In the genomic region with DNA sequence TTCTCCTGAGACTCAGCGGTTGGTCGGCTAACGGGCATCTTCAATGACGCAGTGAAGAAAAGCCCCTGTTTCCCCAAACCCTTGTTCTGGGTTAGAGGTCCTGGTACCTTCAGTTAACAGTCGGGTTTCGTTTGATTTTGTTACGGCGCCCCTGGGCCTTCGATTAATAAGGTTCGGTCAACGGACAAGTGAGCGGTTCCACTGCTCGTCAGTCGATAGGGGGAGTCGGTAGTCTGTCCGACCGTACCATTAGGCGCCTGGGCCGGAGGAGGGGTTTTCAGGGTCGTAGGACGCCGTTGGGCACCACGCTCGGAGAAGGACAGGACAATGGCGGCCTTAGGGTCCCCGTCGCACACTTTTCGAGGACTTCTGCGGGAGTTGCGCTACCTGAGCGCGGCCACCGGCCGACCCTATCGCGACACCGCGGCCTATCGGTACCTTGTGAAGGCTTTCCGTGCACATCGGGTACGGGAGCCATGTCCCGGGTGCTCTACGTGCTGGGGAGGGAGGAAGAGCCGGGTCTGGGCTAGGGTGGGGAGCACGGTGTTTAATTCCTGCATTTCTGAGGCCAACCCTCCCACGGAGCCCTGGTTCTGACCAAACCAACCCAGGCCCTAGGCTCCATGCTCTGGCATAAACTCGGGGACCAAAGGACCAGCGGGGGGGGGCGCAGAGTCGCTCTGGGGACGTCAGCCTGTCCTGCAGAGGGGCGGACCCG, we compare ENCODE assay signal across 1 cellular context.
TF ChIP-seq lines count a peak whose summit lies in the region.

A gene with protein sequence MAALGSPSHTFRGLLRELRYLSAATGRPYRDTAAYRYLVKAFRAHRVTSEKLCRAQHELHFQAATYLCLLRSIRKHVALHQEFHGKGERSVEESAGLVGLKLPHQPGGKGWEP (plus strand): TSS at position 280 of the 718 bp plus-strand sequence. CDS start 48 bp downstream, at position 328.

TF ChIP-seq in HepG2, 621 proteins besides CTCF, POLR2A, EP300 and RAD21 (continued from another document and continues in another):
- TF ChIP-seq, protein P1, sequence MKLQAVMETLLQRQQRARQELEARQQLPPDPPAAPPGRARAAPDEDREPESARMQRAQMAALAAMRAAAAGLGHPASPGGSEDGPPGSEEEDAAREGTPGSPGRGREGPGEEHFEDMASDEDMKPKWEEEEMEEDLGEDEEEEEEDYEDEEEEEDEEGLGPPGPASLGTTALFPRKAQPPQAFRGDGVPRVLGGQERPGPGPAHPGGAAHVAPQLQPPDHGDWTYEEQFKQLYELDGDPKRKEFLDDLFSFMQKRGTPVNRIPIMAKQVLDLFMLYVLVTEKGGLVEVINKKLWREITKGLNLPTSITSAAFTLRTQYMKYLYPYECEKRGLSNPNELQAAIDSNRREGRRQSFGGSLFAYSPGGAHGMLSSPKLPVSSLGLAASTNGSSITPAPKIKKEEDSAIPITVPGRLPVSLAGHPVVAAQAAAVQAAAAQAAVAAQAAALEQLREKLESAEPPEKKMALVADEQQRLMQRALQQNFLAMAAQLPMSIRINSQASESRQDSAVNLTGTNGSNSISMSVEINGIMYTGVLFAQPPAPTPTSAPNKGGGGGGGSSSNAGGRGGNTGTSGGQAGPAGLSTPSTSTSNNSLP (IDR thresholded peaks at IDR 0.05; ENCODE audit: low read depth, low read length) = peak; percentile 82
- 0 out of 2 replicates have a peak, but pooled peaks have one; percentile 38 for TF ChIP-seq TARDBP (CRISPR knock-in tag; IDR thresholded peaks at IDR 0.05)
- TF ChIP-seq ZNF510 (CRISPR knock-in tag; IDR thresholded peaks at IDR 0.05; ENCODE audit: low read depth) = no peak
- no peak for TF ChIP-seq TCF7L2 (IDR thresholded peaks at IDR 0.05; ENCODE audit: low read depth, low read length)
- TF ChIP-seq ZNF20 (CRISPR knock-in tag; IDR thresholded peaks at IDR 0.05) = 0 out of 2 replicates have a peak, but pooled peaks have one; percentile 44
- peak; percentile 26; the same call in 1 of the 2 replicates for TF ChIP-seq CBFB (CRISPR knock-in tag; IDR thresholded peaks at IDR 0.05)
- TF ChIP-seq, protein P2, sequence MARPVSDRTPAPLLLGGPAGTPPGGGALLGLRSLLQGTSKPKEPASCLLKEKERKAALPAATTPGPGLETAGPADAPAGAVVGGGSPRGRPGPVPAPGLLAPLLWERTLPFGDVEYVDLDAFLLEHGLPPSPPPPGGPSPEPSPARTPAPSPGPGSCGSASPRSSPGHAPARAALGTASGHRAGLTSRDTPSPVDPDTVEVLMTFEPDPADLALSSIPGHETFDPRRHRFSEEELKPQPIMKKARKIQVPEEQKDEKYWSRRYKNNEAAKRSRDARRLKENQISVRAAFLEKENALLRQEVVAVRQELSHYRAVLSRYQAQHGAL (CRISPR knock-in tag; IDR thresholded peaks at IDR 0.05; ENCODE audit: not compliant biosample characterization) = no peak
- TF ChIP-seq, protein P3, sequence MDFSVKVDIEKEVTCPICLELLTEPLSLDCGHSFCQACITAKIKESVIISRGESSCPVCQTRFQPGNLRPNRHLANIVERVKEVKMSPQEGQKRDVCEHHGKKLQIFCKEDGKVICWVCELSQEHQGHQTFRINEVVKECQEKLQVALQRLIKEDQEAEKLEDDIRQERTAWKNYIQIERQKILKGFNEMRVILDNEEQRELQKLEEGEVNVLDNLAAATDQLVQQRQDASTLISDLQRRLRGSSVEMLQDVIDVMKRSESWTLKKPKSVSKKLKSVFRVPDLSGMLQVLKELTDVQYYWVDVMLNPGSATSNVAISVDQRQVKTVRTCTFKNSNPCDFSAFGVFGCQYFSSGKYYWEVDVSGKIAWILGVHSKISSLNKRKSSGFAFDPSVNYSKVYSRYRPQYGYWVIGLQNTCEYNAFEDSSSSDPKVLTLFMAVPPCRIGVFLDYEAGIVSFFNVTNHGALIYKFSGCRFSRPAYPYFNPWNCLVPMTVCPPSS (IDR thresholded peaks at IDR 0.05) = no peak
- TF ChIP-seq MTF1 (CRISPR knock-in tag; IDR thresholded peaks at IDR 0.05) = 0 out of 2 replicates have a peak, but pooled peaks have one; percentile 34
- peak; percentile 60 for TF ChIP-seq KDM5A (IDR thresholded peaks at IDR 0.05; ENCODE audit: borderline replicate concordance, low read length)
- peak; percentile 65; the same call in 1 of the 2 replicates for TF ChIP-seq ZNF564 (CRISPR knock-in tag; IDR thresholded peaks at IDR 0.05)
- TF ChIP-seq, protein P4, sequence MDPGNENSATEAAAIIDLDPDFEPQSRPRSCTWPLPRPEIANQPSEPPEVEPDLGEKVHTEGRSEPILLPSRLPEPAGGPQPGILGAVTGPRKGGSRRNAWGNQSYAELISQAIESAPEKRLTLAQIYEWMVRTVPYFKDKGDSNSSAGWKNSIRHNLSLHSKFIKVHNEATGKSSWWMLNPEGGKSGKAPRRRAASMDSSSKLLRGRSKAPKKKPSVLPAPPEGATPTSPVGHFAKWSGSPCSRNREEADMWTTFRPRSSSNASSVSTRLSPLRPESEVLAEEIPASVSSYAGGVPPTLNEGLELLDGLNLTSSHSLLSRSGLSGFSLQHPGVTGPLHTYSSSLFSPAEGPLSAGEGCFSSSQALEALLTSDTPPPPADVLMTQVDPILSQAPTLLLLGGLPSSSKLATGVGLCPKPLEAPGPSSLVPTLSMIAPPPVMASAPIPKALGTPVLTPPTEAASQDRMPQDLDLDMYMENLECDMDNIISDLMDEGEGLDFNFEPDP (CRISPR knock-in tag; conservative IDR thresholded peaks at IDR 0.05) = no peak
- peak; percentile 7; the same call in 1 of the 2 replicates for TF ChIP-seq FOXK1 (CRISPR knock-in tag; IDR thresholded peaks at IDR 0.05; ENCODE audit: borderline replicate concordance, low read depth)
- TF ChIP-seq ZNF761 (CRISPR knock-in tag; conservative IDR thresholded peaks at IDR 0.05) = 0 out of 2 replicates have a peak, but pooled peaks have one; percentile 11
- TF ChIP-seq, protein P5, sequence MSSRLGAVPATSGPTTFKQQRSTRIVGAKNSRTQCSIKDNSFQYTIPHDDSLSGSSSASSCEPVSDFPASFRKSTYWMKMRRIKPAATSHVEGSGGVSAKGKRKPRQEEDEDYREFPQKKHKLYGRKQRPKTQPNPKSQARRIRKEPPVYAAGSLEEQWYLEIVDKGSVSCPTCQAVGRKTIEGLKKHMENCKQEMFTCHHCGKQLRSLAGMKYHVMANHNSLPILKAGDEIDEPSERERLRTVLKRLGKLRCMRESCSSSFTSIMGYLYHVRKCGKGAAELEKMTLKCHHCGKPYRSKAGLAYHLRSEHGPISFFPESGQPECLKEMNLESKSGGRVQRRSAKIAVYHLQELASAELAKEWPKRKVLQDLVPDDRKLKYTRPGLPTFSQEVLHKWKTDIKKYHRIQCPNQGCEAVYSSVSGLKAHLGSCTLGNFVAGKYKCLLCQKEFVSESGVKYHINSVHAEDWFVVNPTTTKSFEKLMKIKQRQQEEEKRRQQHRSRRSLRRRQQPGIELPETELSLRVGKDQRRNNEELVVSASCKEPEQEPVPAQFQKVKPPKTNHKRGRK (CRISPR knock-in tag; IDR thresholded peaks at IDR 0.05) = 0 out of 2 replicates have a peak, but pooled peaks have one; percentile 45
- no peak for TF ChIP-seq ZNF724P (CRISPR knock-in tag; IDR thresholded peaks at IDR 0.05; ENCODE audit: borderline replicate concordance)
- TF ChIP-seq, protein P6, sequence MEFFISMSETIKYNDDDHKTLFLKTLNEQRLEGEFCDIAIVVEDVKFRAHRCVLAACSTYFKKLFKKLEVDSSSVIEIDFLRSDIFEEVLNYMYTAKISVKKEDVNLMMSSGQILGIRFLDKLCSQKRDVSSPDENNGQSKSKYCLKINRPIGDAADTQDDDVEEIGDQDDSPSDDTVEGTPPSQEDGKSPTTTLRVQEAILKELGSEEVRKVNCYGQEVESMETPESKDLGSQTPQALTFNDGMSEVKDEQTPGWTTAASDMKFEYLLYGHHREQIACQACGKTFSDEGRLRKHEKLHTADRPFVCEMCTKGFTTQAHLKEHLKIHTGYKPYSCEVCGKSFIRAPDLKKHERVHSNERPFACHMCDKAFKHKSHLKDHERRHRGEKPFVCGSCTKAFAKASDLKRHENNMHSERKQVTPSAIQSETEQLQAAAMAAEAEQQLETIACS (CRISPR knock-in tag; IDR thresholded peaks at IDR 0.05) = peak; percentile 44; the same call in 1 of the 2 replicates
- TF ChIP-seq DNMT3B (CRISPR knock-in tag; conservative IDR thresholded peaks at IDR 0.05) = no peak
- TF ChIP-seq BRD4 (CRISPR knock-in tag; IDR thresholded peaks at IDR 0.05) = peak; percentile 93
- TF ChIP-seq SMYD3 (CRISPR knock-in tag; IDR thresholded peaks at IDR 0.05) = peak; percentile 75
- TF ChIP-seq, protein P7, sequence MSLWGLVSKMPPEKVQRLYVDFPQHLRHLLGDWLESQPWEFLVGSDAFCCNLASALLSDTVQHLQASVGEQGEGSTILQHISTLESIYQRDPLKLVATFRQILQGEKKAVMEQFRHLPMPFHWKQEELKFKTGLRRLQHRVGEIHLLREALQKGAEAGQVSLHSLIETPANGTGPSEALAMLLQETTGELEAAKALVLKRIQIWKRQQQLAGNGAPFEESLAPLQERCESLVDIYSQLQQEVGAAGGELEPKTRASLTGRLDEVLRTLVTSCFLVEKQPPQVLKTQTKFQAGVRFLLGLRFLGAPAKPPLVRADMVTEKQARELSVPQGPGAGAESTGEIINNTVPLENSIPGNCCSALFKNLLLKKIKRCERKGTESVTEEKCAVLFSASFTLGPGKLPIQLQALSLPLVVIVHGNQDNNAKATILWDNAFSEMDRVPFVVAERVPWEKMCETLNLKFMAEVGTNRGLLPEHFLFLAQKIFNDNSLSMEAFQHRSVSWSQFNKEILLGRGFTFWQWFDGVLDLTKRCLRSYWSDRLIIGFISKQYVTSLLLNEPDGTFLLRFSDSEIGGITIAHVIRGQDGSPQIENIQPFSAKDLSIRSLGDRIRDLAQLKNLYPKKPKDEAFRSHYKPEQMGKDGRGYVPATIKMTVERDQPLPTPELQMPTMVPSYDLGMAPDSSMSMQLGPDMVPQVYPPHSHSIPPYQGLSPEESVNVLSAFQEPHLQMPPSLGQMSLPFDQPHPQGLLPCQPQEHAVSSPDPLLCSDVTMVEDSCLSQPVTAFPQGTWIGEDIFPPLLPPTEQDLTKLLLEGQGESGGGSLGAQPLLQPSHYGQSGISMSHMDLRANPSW (CRISPR knock-in tag; IDR thresholded peaks at IDR 0.05; ENCODE audit: borderline replicate concordance) = peak; percentile 91; the same call in 1 of the 2 replicates
- TF ChIP-seq ZIK1 (CRISPR knock-in tag; IDR thresholded peaks at IDR 0.05; ENCODE audit: borderline replicate concordance, low read depth) = 0 out of 2 replicates have a peak, but pooled peaks have one; percentile 58
- TF ChIP-seq ZNF629 (CRISPR knock-in tag; conservative IDR thresholded peaks at IDR 0.05) = no peak
- TF ChIP-seq, protein P8, sequence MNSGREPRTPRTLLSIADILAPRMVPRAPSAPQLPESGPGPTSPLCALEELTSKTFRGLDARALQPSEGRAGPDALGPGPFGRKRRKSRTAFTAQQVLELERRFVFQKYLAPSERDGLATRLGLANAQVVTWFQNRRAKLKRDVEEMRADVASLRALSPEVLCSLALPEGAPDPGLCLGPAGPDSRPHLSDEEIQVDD (CRISPR knock-in tag; IDR thresholded peaks at IDR 0.05; ENCODE audit: borderline replicate concordance) = no peak
- TF ChIP-seq HCFC1 (IDR thresholded peaks at IDR 0.05; ENCODE audit: low read depth, low read length) = peak; percentile 25; the same call in 1 of the 2 replicates
- TF ChIP-seq ZSCAN29 (CRISPR knock-in tag; conservative IDR thresholded peaks at IDR 0.05) = no peak
- peak; percentile 35; the same call in 1 of the 2 replicates for TF ChIP-seq FOXC1 (CRISPR knock-in tag; IDR thresholded peaks at IDR 0.05; ENCODE audit: borderline replicate concordance)
- peak; percentile 66; the same call in 1 of the 2 replicates for TF ChIP-seq ZNF501 (CRISPR knock-in tag; IDR thresholded peaks at IDR 0.05)
- TF ChIP-seq RARA (CRISPR knock-in tag; IDR thresholded peaks at IDR 0.05) = peak; percentile 7; the same call in 1 of the 2 replicates
- TF ChIP-seq RBFOX2 (IDR thresholded peaks at IDR 0.05; ENCODE audit: low read depth, low read length) = peak; percentile 87
- peak; percentile 42; the same call in 1 of the 2 replicates for TF ChIP-seq ZNF605 (CRISPR knock-in tag; IDR thresholded peaks at IDR 0.05)
- no peak for TF ChIP-seq TRIM24 (CRISPR knock-in tag; IDR thresholded peaks at IDR 0.05)
- no peak; the same call in 1 of the 2 replicates for TF ChIP-seq ZNF451 (CRISPR knock-in tag; IDR thresholded peaks at IDR 0.05)
- peak; percentile 34; the same call in 1 of the 2 replicates for TF ChIP-seq MEIS2 (CRISPR knock-in tag; IDR thresholded peaks at IDR 0.05)
- TF ChIP-seq ZNF232 (CRISPR knock-in tag; IDR thresholded peaks at IDR 0.05; ENCODE audit: borderline replicate concordance) = peak; percentile 75; the same call in 1 of the 2 replicates
- TF ChIP-seq ASH2L (IDR thresholded peaks at IDR 0.05; ENCODE audit: insufficient read length, low read depth, low read length) = peak; percentile 86
- peak; percentile 50 for TF ChIP-seq ZNF230 (CRISPR knock-in tag; IDR thresholded peaks at IDR 0.05)
- TF ChIP-seq, protein P9, sequence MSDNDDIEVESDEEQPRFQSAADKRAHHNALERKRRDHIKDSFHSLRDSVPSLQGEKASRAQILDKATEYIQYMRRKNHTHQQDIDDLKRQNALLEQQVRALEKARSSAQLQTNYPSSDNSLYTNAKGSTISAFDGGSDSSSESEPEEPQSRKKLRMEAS (IDR thresholded peaks at IDR 0.05) = peak; percentile 35; the same call in 1 of the 2 replicates
